Comparison of ENCODE assay signal across 1 cellular context in genomic region chr1:20126041-20126805, GRCh38.
A peak's percentile ranks its signal among the peaks of the same experiment; 100 is the strongest.
TF ChIP-seq lines count a peak whose summit lies in the region.

No MANE protein-coding gene starts in this region.

TF ChIP-seq in GM12878, 131 proteins besides CTCF, POLR2A, EP300 and RAD21 (continued from another document):
- TF ChIP-seq BHLHE40 (IDR thresholded peaks at IDR 0.05; ENCODE audit: borderline replicate concordance in 1 of 2, low read depth in 2 of 2, low read length in 1 of 2) (peak; percentile 73 to 80), EED (IDR thresholded peaks at IDR 0.05; ENCODE audit: low read depth) (peak; percentile 92), MLLT1 (IDR thresholded peaks at IDR 0.05) (no peak), WRNIP1 (IDR thresholded peaks at IDR 0.05; ENCODE audit: borderline replicate concordance, low read depth, low read length) (0 out of 2 replicates have a peak, but pooled peaks have one; percentile 39), NR2F1 (conservative IDR thresholded peaks at IDR 0.05) (peak; percentile 96), TAF1 (IDR thresholded peaks at IDR 0.05; ENCODE audit: borderline replicate concordance, low read depth, low read length) (no peak), NBN (IDR thresholded peaks at IDR 0.05) (peak; percentile 74), MTA2 (IDR thresholded peaks at IDR 0.05; ENCODE audit: low read depth) (peak; percentile 77), ZNF687 (IDR thresholded peaks at IDR 0.05) (peak; percentile 98), TARDBP (IDR thresholded peaks at IDR 0.05; ENCODE audit: borderline replicate concordance) (no peak)
